ENCODE assay signal across 14 cellular contexts in genomic region chr7:54811925-54812264, GRCh38. TPM values are rescaled to one million over a fixed set of nuclear protein-coding genes. Genes with fewer than 3 reads are reported as not detected.
DNase-seq lines count a peak whose midpoint lies in the region; ATAC-seq and TF ChIP-seq lines count a peak whose summit lies in the region.
"Had no signal": no experiment of that assay in that cellular context is flagged by ENCODE, and none has a peak within 500 bp of the region (broad histone marks: within the 10 kb centered on the region; RNA-seq: fewer than 3 reads in every experiment).

No MANE protein-coding gene starts in this region.

- H4K91ac ChIP-seq in mesenchymal stem cell (ENCODE audit: low read length): no peak overlapping the region

- H3K4me2 ChIP-seq in mesenchymal stem cell (ENCODE audit: low read length, poor library complexity, severe bottlenecking): no peak overlapping the region

- no peak overlapping the region for H2BK120ac ChIP-seq in mesenchymal stem cell (ENCODE audit: low read depth, low read length)

- no peak overlapping the region for H2AFZ ChIP-seq in mesenchymal stem cell (ENCODE audit: low read depth, low read length)

- H3K27me3 ChIP-seq in AG04450 (ENCODE audit: control insufficient read depth, insufficient read depth, low read length) (no peaks in the 10 kb centered on the region), RWPE2 (ENCODE audit: insufficient read depth, poor library complexity, severe bottlenecking) (no peaks in the 10 kb centered on the region), esophagus squamous epithelium (no peaks in the 10 kb centered on the region), mesenchymal stem cell (ENCODE audit: control insufficient read depth in 1 of 2, insufficient read depth in 1 of 2, low read length in 2 of 2) (no peaks in the 10 kb centered on the region)
- H3K27me3 ChIP-seq: dorsolateral prefrontal cortex had no signal

- intact Hi-C loops in esophagus squamous epithelium (cut with DNase I): no loop called here

- peak overlapping the region; percentile 17; the same call in 1 of the 2 replicates for H3K4me3 ChIP-seq in AG04450 (ENCODE audit: low read depth, low read length)
- no peak overlapping the region for H3K4me3 ChIP-seq in RWPE2 (ENCODE audit: severe bottlenecking)
- no peak overlapping the region for H3K4me3 ChIP-seq in esophagus squamous epithelium
- H3K4me3 ChIP-seq in mesenchymal stem cell (ENCODE audit: insufficient read depth in 1 of 2, low read depth in 1 of 2, low read length in 2 of 2): no peak overlapping the region
- H3K4me3 ChIP-seq: dorsolateral prefrontal cortex had no signal

- H4K8ac ChIP-seq in mesenchymal stem cell (ENCODE audit: low read length): no peak overlapping the region

- H3K27ac ChIP-seq in AG04450 (ENCODE audit: low read depth, low read length): peak overlapping the region; percentile 96
- H3K27ac ChIP-seq in RWPE2 (ENCODE audit: poor library complexity, severe bottlenecking): peak overlapping the region; percentile 86
- H3K27ac ChIP-seq in esophagus squamous epithelium: peak overlapping the region in 3 of 4 donors; percentile 27 to 73 (median 68)
- peak overlapping the region; percentile 66 for H3K27ac ChIP-seq in mesenchymal stem cell (ENCODE audit: low read length, poor library complexity, severe bottlenecking)
- H3K27ac ChIP-seq in substantia nigra (ENCODE audit: low read depth, low read length, poor library complexity, severe bottlenecking): no peak overlapping the region

- H3K23ac ChIP-seq in mesenchymal stem cell (ENCODE audit: low read length in 2 of 2): no peak overlapping the region

- H3K36me3 ChIP-seq in RWPE2 (ENCODE audit: low read depth) (no peaks in the 10 kb centered on the region), esophagus squamous epithelium (no peaks in the 10 kb centered on the region), mesenchymal stem cell (ENCODE audit: control insufficient read depth in 1 of 2, insufficient read depth in 2 of 2, low read depth in 1 of 2, low read length in 2 of 2) (no peaks in the 10 kb centered on the region)

- peak; percentile 66; the same call in 2 of the 3 replicates for ATAC-seq in RWPE2 (ENCODE audit: low read depth)
- ATAC-seq: T-helper 17 cell had no signal

- CTCF ChIA-PET in AG04450 (lab: Charles Lee): interaction anchor here (0.7 to 1.1 kb wide), 2 partner anchors 38 to 442 kb away, joined by 3 read pairs; no protein-coding TSS in a partner anchor

- H2BK5ac ChIP-seq in mesenchymal stem cell (ENCODE audit: low read depth, low read length, poor library complexity, severe bottlenecking): no peak overlapping the region

- peak overlapping the region in 1 of 2 experiments; percentile 88 for H3K18ac ChIP-seq in mesenchymal stem cell (ENCODE audit: low read depth in 1 of 2, low read length in 2 of 2)

- DNase-seq in AG04450 (ENCODE audit: low read depth, low spot score): peak; percentile 93
- no peak for DNase-seq in RWPE2 (ENCODE audit: low spot score)
- DNase-seq in esophagus squamous epithelium (lab: John Stamatoyannopoulos, UW): no peak
- peak; percentile 74 for DNase-seq in mesenchymal stem cell
- DNase-seq in substantia nigra (lab: John Stamatoyannopoulos, UW): no peak
- no peak for DNase-seq in SW480 (ENCODE audit: low spot score)
- no peak for DNase-seq in NCI-H748 treated with DMSO at 0.1 percent for 48 hours (lab: John Stamatoyannopoulos, UW)
- no peak for DNase-seq in MV-4-11 (lab: John Stamatoyannopoulos, UW)
- DNase-seq: activated CD4-positive, alpha-beta memory T cell treated with anti-CD3 and anti-CD28 coated beads, Interleukin-2, amount 10 ng/mL, durations not matched to agents 7 days and 5 days; DMS53; dorsolateral prefrontal cortex; H7; NCI-H1930; T-helper 17 cell had no signal

- H3K4ac ChIP-seq in mesenchymal stem cell (ENCODE audit: low read depth in 1 of 2, low read length in 2 of 2): peak overlapping the region in 1 of 2 experiments; percentile 58

- H3K14ac ChIP-seq in mesenchymal stem cell (ENCODE audit: low read length in 2 of 2): no peak overlapping the region

- no peaks in the 10 kb centered on the region for H3K9me3 ChIP-seq in AG04450 (ENCODE audit: control insufficient read depth, insufficient read depth, low read length)
- no peaks in the 10 kb centered on the region for H3K9me3 ChIP-seq in RWPE2 (ENCODE audit: severe bottlenecking)
- no peaks in the 10 kb centered on the region for H3K9me3 ChIP-seq in esophagus squamous epithelium
- no peaks in the 10 kb centered on the region for H3K9me3 ChIP-seq in mesenchymal stem cell (ENCODE audit: control insufficient read depth, low read length)

- TF ChIP-seq POLR2A in esophagus squamous epithelium (IDR thresholded peaks at IDR 0.05): no peak

- 52 to 57% methylated on average over 5 to 6 of the region's 6 CpGs for WGBS in esophagus squamous epithelium, 2 donors
- WGBS in mesenchymal stem cell: 46% methylated on average over 6 of the region's 6 CpGs

- H3K79me1 ChIP-seq in mesenchymal stem cell (replicated peaks; ENCODE audit: low read length, poor library complexity, severe bottlenecking): no peaks in the 10 kb centered on the region

- H3K4me1 ChIP-seq in RWPE2 (ENCODE audit: insufficient read depth, poor library complexity, severe bottlenecking) (peaks cover 21% of the 10 kb centered on the region), esophagus squamous epithelium (peaks cover 10 to 40% (median 14%) of the 10 kb centered on the region in 3 donors), mesenchymal stem cell (ENCODE audit: control insufficient read depth, insufficient read depth, low read depth, low read length) (peaks cover 7% of the 10 kb centered on the region)

- TF ChIP-seq CTCF in AG04450 (IDR thresholded peaks at IDR 0.05; ENCODE audit: low read depth, low read length): no peak
- no peak for TF ChIP-seq CTCF in RWPE2 (IDR thresholded peaks at IDR 0.05; ENCODE audit: poor library complexity, severe bottlenecking)
- no peak for TF ChIP-seq CTCF in esophagus squamous epithelium (IDR thresholded peaks at IDR 0.05)

- POLR2A ChIA-PET in AG04450 (lab: Yijun Ruan, JAX): interaction anchor here (0.7 to 1.0 kb wide), 2 partner anchors 241 to 254 kb away, joined by 7 to 14 read pairs; no protein-coding TSS in a partner anchor

- H3K9ac ChIP-seq in mesenchymal stem cell (ENCODE audit: low read length): peak overlapping the region; percentile 58

- H2BK12ac ChIP-seq in mesenchymal stem cell (ENCODE audit: low read length in 2 of 2): peak overlapping the region; percentile 6 to 88

- no peak overlapping the region for H2BK15ac ChIP-seq in mesenchymal stem cell (ENCODE audit: low read depth, poor library complexity, severe bottlenecking)

- no peak overlapping the region for H2AK5ac ChIP-seq in mesenchymal stem cell (ENCODE audit: low read length, severe bottlenecking)

RNA-seq across cellular contexts. Expression of gene SEC61G, which starts 52.9 kb away (rescaled TPM):
- polyA plus RNA-seq in AG04450 (2011; rRNA removed): 250 and 344 TPM in 2 replicates
- 105 and 186 TPM in 2 replicates for polyA minus RNA-seq in AG04450 (2011; rRNA and poly(A)+ RNA removed)
- total RNA-seq in esophagus squamous epithelium: 100 to 1,000 TPM; 122 to 429 (median 309) TPM
- 316 TPM for polyA plus RNA-seq in mesenchymal stem cell (2013, experiment 1 of 2)
- polyA plus RNA-seq in mesenchymal stem cell (2013, experiment 2 of 2): 315 TPM

Comparison
In these comparisons a context has a peak if more than half of its experiments do, and no peak if none do; other contexts are left out.
1. DNase-seq: peak in AG04450 (single experiment) and mesenchymal stem cell (single experiment); none in RWPE2 (single experiment), esophagus squamous epithelium (single experiment), substantia nigra (0 of 49), SW480 (single experiment), NCI-H748 treated with DMSO at 0.1 percent for 48 hours (single experiment) and MV-4-11 (single experiment).